24 cellular contexts compared by ENCODE assay signal in the genomic region with DNA sequence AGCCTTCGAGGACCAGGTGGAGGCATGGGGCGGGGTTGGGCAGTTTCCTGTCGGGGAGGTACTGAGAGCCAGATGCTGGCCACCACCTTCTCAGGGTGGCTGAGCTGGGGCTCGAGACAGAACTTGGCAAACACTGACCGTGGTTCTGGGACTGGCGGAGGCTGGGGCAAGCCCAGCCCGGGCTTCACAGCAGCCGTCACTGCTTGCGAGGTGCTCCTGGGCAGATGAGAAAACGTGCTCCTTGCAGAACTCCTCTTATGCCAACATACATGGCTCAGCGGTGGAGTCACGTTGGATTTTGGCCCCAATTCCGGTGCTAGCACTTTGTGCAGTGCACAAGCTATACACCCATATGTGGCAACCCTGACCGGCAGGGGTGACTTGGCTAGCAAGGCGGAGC.
DNase-seq lines count a peak whose midpoint lies in the region; ATAC-seq, FAIRE-seq and TF ChIP-seq lines count a peak whose summit lies in the region.
"Had no signal": no experiment of that assay in that cellular context is flagged by ENCODE, and none has a peak within 500 bp of the region (broad histone marks: within the 10 kb centered on the region; RNA-seq: fewer than 3 reads in every experiment).

No MANE protein-coding gene starts in this region.

- TF ChIP-seq POLR2A in H1 (IDR thresholded peaks at IDR 0.05; ENCODE audit: control extremely low read depth in 1 of 2, low read depth in 2 of 2, low read length in 2 of 2), result no peak
- no peak for TF ChIP-seq POLR2A in suprapubic skin (IDR thresholded peaks at IDR 0.05)

- H3K4me2 ChIP-seq in H1 (ENCODE audit: insufficient read depth in 1 of 2, low read depth in 2 of 2, low read length in 2 of 2), result no peak overlapping the region
- H3K4me2 ChIP-seq: BLaER1 had no signal

- no peaks in the 10 kb centered on the region for H3K23me2 ChIP-seq in H1 (ENCODE audit: low read depth, low read length)

- H2BK15ac ChIP-seq in H1 (ENCODE audit: low read length), result no peak overlapping the region

- H3K79me2 ChIP-seq in H1 (ENCODE audit: control insufficient read depth in 1 of 2, insufficient read depth in 2 of 2, low read length in 2 of 2), result no peaks in the 10 kb centered on the region

- H3K79me1 ChIP-seq in H1 (ENCODE audit: low read depth, low read length), result no peaks in the 10 kb centered on the region

- H3K4ac ChIP-seq in H1 (replicated peaks; ENCODE audit: insufficient read length, low read depth, low read length), result no peak overlapping the region

- no peak overlapping the region for H2BK20ac ChIP-seq in H1 (ENCODE audit: low read length)

- H4K91ac ChIP-seq in H1 (replicated peaks; ENCODE audit: insufficient read length, low read length), result no peak overlapping the region

- no peaks in the 10 kb centered on the region for H4K20me1 ChIP-seq in H1 (replicated peaks in 1 of 2; ENCODE audit: control insufficient read depth in 1 of 2, insufficient read depth in 2 of 2, low read length in 2 of 2)
- H4K20me1 ChIP-seq: BLaER1 had no signal

- TF ChIP-seq EP300 in H1 (IDR thresholded peaks at IDR 0.05; ENCODE audit: borderline replicate concordance in 1 of 2, low read depth in 2 of 2, low read length in 2 of 2) (no peak), suprapubic skin (IDR thresholded peaks at IDR 0.05) (no peak)

- H2BK12ac ChIP-seq in H1 (ENCODE audit: low read depth, low read length), result no peak overlapping the region

- H2AFZ ChIP-seq in H1 (ENCODE audit: low read length), result no peak overlapping the region

- H2BK5ac ChIP-seq in H1 (ENCODE audit: low read depth, low read length), result no peak overlapping the region

- no peak overlapping the region for H3K56ac ChIP-seq in H1 (replicated peaks; ENCODE audit: insufficient read length, low read depth, low read length)

- no peak overlapping the region for H3K4me3 ChIP-seq in H1 (ENCODE audit: extremely low read depth in 1 of 4, insufficient read depth in 2 of 4, low read depth in 3 of 4, low read length in 4 of 4)
- H3K4me3 ChIP-seq in mucosa of descending colon, result no peak overlapping the region
- H3K4me3 ChIP-seq in suprapubic skin, result no peak overlapping the region
- H3K4me3 ChIP-seq: BLaER1, HAP-1 had no signal

- no peak overlapping the region for H3K14ac ChIP-seq in H1 (ENCODE audit: insufficient read length)

- WGBS in H1 (ENCODE audit: extremely low coverage in 1 of 2, insufficient coverage in 1 of 2, insufficient read length in 1 of 2, insufficient replicate concordance in 2 of 2, low coverage in 1 of 2, low lambda C conversion rate in 2 of 2, missing lambda C conversion rate in 1 of 2), 2 experiments, result 94% methylated on average over 15 of the region's 15 CpGs; no CpG with 5 or more reads in 1 of the 2 experiments
- 77% methylated on average over 8 of the region's 15 CpGs for WGBS in suprapubic skin

- DNase-seq in activated CD8-positive, alpha-beta memory T cell treated with anti-CD3 and anti-CD28 coated beads for 24 hours, result peak; percentile 53
- no peak for DNase-seq in activated CD8-positive, alpha-beta memory T cell treated with anti-CD3 and anti-CD28 coated beads, Interleukin-2, amount 50 U/mL, for 48 hours
- DNase-seq in H1 (ENCODE audit: low read depth in 1 of 2, low spot score in 2 of 2), result no peak
- DNase-seq in mucosa of descending colon, result no peak
- no peak for DNase-seq in suprapubic skin (ENCODE audit: low spot score in 2 of 2)
- DNase-seq in 8988T, result no peak
- no peak for DNase-seq in left ventricle myocardium superior
- DNase-seq: CD4-positive, CD25-positive, alpha-beta regulatory T cell; COR-L47; DMS53; Karpas-422; NCI-H1092; NCI-H1417 treated with DMSO at 0.1 percent for 48 hours; NCI-H1694 treated with DMSO at 0.1 percent for 48 hours; NCI-H2081; NCI-H2227 treated with DMSO at 0.1 percent for 48 hours; NCI-H69; SHP77 had no signal

- CTCF ChIA-PET in H1 (lab: Charles Lee; ENCODE audit: partially characterized antibody), result interaction anchor here (1.0 to 2.2 kb wide), 8 partner anchors 11 to 157 kb away, joined by 3 to 8 read pairs (median 4); no protein-coding TSS in a partner anchor

- 0 out of 2 replicates have a peak overlapping the region, but pooled peaks have one; percentile 18 for H4K8ac ChIP-seq in H1 (ENCODE audit: extremely low read depth, insufficient read depth, low read length)

- no peak overlapping the region for H3K18ac ChIP-seq in H1 (ENCODE audit: extremely low read depth, low read length)

- H4K5ac ChIP-seq in H1 (ENCODE audit: insufficient read length, low read depth, low read length), result no peak overlapping the region

- FAIRE-seq in H1 (lab: Jason Lieb, UNC), result no peak
- FAIRE-seq: A204.1, GM18507 had no signal

- H3K23ac ChIP-seq in H1 (ENCODE audit: insufficient read length), result no peak overlapping the region

- TF ChIP-seq CTCF in H1 (IDR thresholded peaks at IDR 0.05; ENCODE audit: control extremely low read depth in 1 of 3, insufficient read depth in 1 of 3, low read depth in 1 of 3, low read length in 3 of 3), result no peak
- no peak for TF ChIP-seq CTCF in mucosa of descending colon (IDR thresholded peaks at IDR 0.05)
- TF ChIP-seq CTCF in suprapubic skin (IDR thresholded peaks at IDR 0.05), result no peak

- no peaks in the 10 kb centered on the region for H3K36me3 ChIP-seq in H1 (ENCODE audit: control insufficient read depth in 2 of 4, insufficient read depth in 4 of 4, low read length in 3 of 4)
- no peaks in the 10 kb centered on the region for H3K36me3 ChIP-seq in mucosa of descending colon (ENCODE audit: low read depth)
- H3K36me3 ChIP-seq in suprapubic skin, result no peaks in the 10 kb centered on the region
- H3K36me3 ChIP-seq: BLaER1, HAP-1 had no signal

- 0 out of 2 replicates have a peak overlapping the region, but pooled peaks have one; percentile 24 for H2AK5ac ChIP-seq in H1 (ENCODE audit: low read depth, low read length)

- TF ChIP-seq RAD21 in H1 (IDR thresholded peaks at IDR 0.05 in 1 of 2, conservative IDR thresholded peaks at IDR 0.05 in 1 of 2; ENCODE audit: low read depth in 2 of 2, low read length in 2 of 2), result no peak

- H3K9ac ChIP-seq in H1 (replicated peaks in 1 of 4; ENCODE audit: extremely low read depth in 1 of 4, low read depth in 3 of 4, low read length in 3 of 4), result no peak overlapping the region
- H3K9ac ChIP-seq: BLaER1 had no signal

- ATAC-seq in mucosa of descending colon (peak; percentile 32), left ventricle myocardium superior (no peak)

- H3K4me1 ChIP-seq in H1 (replicated peaks in 1 of 4; ENCODE audit: control insufficient read depth in 3 of 4, insufficient read depth in 4 of 4, low read length in 3 of 4) (peaks cover 0 to 4% (median 4%) of the 10 kb centered on the region in 4 experiments; a peak in 3 of 7 replicates), mucosa of descending colon (ENCODE audit: low read depth) (peaks cover 19% of the 10 kb centered on the region), suprapubic skin (no peaks in the 10 kb centered on the region)

- peaks cover 0 to 4% (median 0%) of the 10 kb centered on the region in 4 experiments; a peak in 2 of 7 replicates for H3K27me3 ChIP-seq in H1 (replicated peaks in 1 of 4; ENCODE audit: control insufficient read depth in 3 of 4, extremely low read depth in 1 of 4, insufficient read depth in 3 of 4, low read length in 3 of 4)
- H3K27me3 ChIP-seq in suprapubic skin, result peaks cover 14% of the 10 kb centered on the region
- H3K27me3 ChIP-seq: BLaER1 had no signal

- POLR2A ChIA-PET in H1 (lab: Charles Lee; ENCODE audit: partially characterized antibody), result interaction anchor here (1.0 kb wide), 1 partner anchor 177 kb away, joined by 4 read pairs; no protein-coding TSS in a partner anchor

- no peak overlapping the region for H3K27ac ChIP-seq in H1 (ENCODE audit: low read depth, low read length)
- peak overlapping the region; percentile 14 for H3K27ac ChIP-seq in suprapubic skin
- H3K27ac ChIP-seq: BLaER1, HL-60, RWPE1 had no signal

- intact Hi-C loops in mucosa of descending colon (cut with DNase I, micrococcal nuclease), result no loop called here
- intact Hi-C loops in left ventricle myocardium superior (cut with micrococcal nuclease), result no loop called here

- H2BK120ac ChIP-seq in H1 (replicated peaks; ENCODE audit: low read depth, low read length), result no peak overlapping the region

- H3K9me3 ChIP-seq in H1 (ENCODE audit: insufficient read depth in 2 of 2, low read depth in 1 of 2, low read length in 1 of 2), result no peaks in the 10 kb centered on the region
- no peaks in the 10 kb centered on the region for H3K9me3 ChIP-seq in mucosa of descending colon
- no peaks in the 10 kb centered on the region for H3K9me3 ChIP-seq in suprapubic skin
- H3K9me3 ChIP-seq: BLaER1, HAP-1 had no signal

TF ChIP-seq in H1, 55 proteins besides CTCF, POLR2A, EP300 and RAD21:
- TF ChIP-seq GTF2F1 (IDR thresholded peaks at IDR 0.05; ENCODE audit: borderline replicate concordance, low read depth, low read length) (no peak), CTBP2 (IDR thresholded peaks at IDR 0.05; ENCODE audit: borderline replicate concordance, insufficient read depth, insufficient read length, low read length) (no peak), TCF12 (IDR thresholded peaks at IDR 0.05; ENCODE audit: low read depth, low read length) (no peak), RFX5 (IDR thresholded peaks at IDR 0.05; ENCODE audit: borderline replicate concordance, low read depth, low read length) (no peak), CHD1 (IDR thresholded peaks at IDR 0.05; ENCODE audit: low read depth, low read length) (no peak), EGR1 (IDR thresholded peaks at IDR 0.05; ENCODE audit: borderline replicate concordance, low read depth, low read length) (no peak), NANOG (IDR thresholded peaks at IDR 0.05; ENCODE audit: insufficient read depth, low read depth, low read length, poor library complexity, severe bottlenecking) (no peak), SIN3A (conservative IDR thresholded peaks at IDR 0.05 in 1 of 2, IDR thresholded peaks at IDR 0.05 in 1 of 2; ENCODE audit: low read depth in 1 of 2, low read length in 2 of 2) (no peak), SP1 (IDR thresholded peaks at IDR 0.05; ENCODE audit: low read depth, low read length) (no peak), SIRT6 (IDR thresholded peaks at IDR 0.05; ENCODE audit: low read length) (no peak), TBP (IDR thresholded peaks at IDR 0.05; ENCODE audit: low read depth, low read length) (no peak), PHF8 (conservative IDR thresholded peaks at IDR 0.05; ENCODE audit: low read depth, low read length) (no peak)
- TF ChIP-seq, protein P1, sequence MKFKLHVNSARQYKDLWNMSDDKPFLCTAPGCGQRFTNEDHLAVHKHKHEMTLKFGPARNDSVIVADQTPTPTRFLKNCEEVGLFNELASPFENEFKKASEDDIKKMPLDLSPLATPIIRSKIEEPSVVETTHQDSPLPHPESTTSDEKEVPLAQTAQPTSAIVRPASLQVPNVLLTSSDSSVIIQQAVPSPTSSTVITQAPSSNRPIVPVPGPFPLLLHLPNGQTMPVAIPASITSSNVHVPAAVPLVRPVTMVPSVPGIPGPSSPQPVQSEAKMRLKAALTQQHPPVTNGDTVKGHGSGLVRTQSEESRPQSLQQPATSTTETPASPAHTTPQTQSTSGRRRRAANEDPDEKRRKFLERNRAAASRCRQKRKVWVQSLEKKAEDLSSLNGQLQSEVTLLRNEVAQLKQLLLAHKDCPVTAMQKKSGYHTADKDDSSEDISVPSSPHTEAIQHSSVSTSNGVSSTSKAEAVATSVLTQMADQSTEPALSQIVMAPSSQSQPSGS (IDR thresholded peaks at IDR 0.05; ENCODE audit: low read length), result no peak
